14 cellular contexts compared by ENCODE assay signal in the genomic region with DNA sequence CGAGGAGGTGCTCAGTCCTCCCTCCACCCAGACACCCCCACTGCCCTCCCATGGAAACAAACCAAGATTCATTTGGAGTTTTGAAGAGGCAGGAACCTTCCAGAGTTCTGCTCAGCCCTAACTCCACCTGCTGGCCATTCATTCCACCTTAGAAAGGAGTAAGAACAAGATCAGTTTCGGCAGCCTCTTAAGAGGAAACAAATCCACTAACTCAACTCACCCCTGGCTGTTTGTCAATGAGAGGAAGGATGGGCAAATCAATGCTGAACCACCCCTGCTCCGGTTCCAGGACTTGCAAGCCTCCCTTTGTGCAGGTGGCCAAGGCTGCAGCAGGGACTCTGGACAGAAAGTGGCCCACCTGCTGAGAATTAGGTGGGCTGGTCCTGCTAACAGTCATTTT. TPM values are rescaled to one million over a fixed set of nuclear protein-coding genes. Genes with fewer than 3 reads are reported as not detected.
DNase-seq lines count a peak whose midpoint lies in the region; ATAC-seq, FAIRE-seq and TF ChIP-seq lines count a peak whose summit lies in the region.
"Had no signal": no experiment of that assay in that cellular context is flagged by ENCODE, and none has a peak within 500 bp of the region (broad histone marks: within the 10 kb centered on the region; RNA-seq: fewer than 3 reads in every experiment).

No MANE protein-coding gene starts in this region.

- TF ChIP-seq EP300 in Ishikawa (IDR thresholded peaks at IDR 0.05; ENCODE audit: borderline replicate concordance), result no peak
- TF ChIP-seq EP300 in upper lobe of left lung (IDR thresholded peaks at IDR 0.05), result no peak

- DNase-seq in Calu3 (peak; percentile 22), astrocyte (ENCODE audit: low read depth) (no peak), left lobe of liver (ENCODE audit: low spot score) (no peak), kidney glomerular epithelial cell (lab: John Stamatoyannopoulos, UW) (no peak), CD1c-positive myeloid dendritic cell (ENCODE audit: extremely low spot score) (no peak), upper lobe of left lung (no peak)
- no peak for DNase-seq in effector memory CD4-positive, alpha-beta T cell
- DNase-seq: activated T-cell treated with anti-CD3 and anti-CD28 coated beads, Interleukin-2, amount 50 U/mL, for 24 hours; CD8-positive, alpha-beta memory T cell; foreskin fibroblast; KG1; NCI-H524 treated with DMSO at 0.1 percent for 48 hours; T-helper 17 cell had no signal

- no peaks in the 10 kb centered on the region for H4K20me1 ChIP-seq in astrocyte (ENCODE audit: insufficient read depth, low read length)

- BruUV-seq in Calu3 (replicated peaks; lab: Mats Ljungman, UMichigan), result no TSS peak

- no peak for FAIRE-seq in astrocyte (lab: Jason Lieb, UNC)

- peak; percentile 57 for ATAC-seq in left lobe of liver
- no peak for ATAC-seq in upper lobe of left lung (ENCODE audit: low FRiP score in 2 of 2)
- ATAC-seq: T-helper 17 cell had no signal

- H3K27ac ChIP-seq in astrocyte (ENCODE audit: low read depth, low read length) (no peak overlapping the region), upper lobe of left lung (no peak overlapping the region)
- no peak overlapping the region for H3K27ac ChIP-seq in effector memory CD4-positive, alpha-beta T cell (ENCODE audit: insufficient read depth, low read length, poor library complexity, severe bottlenecking)

- no peaks in the 10 kb centered on the region for H3K4me1 Mint-ChIP-seq in Calu3 (ENCODE audit: low read depth, unreplicated experiment)
- peaks cover 20% of the 10 kb centered on the region for H3K4me1 Mint-ChIP-seq in astrocyte (ENCODE audit: low read depth, unreplicated experiment)
- H3K4me1 Mint-ChIP-seq: CD8-positive, alpha-beta memory T cell; T-helper 17 cell had no signal

- no peaks in the 10 kb centered on the region for H3K9me3 ChIP-seq in astrocyte (ENCODE audit: insufficient read depth, low read depth, low read length)
- H3K9me3 ChIP-seq in effector memory CD4-positive, alpha-beta T cell (ENCODE audit: control insufficient read depth, low read length), result no peaks in the 10 kb centered on the region
- H3K9me3 ChIP-seq in upper lobe of left lung, result no peaks in the 10 kb centered on the region

- H3K27me3 Mint-ChIP-seq in Calu3 (ENCODE audit: unreplicated experiment), result peaks cover 79% of the 10 kb centered on the region
- H3K27me3 Mint-ChIP-seq in astrocyte (ENCODE audit: low read depth, unreplicated experiment), result peaks cover 15% of the 10 kb centered on the region

- H3K27ac Mint-ChIP-seq in Calu3 (ENCODE audit: unreplicated experiment) (no peak overlapping the region), astrocyte (ENCODE audit: unreplicated experiment) (no peak overlapping the region)
- H3K27ac Mint-ChIP-seq: activated T-cell treated with anti-CD3 and anti-CD28 coated beads, Interleukin-2, amount 50 U/mL, for 24 hours; CD8-positive, alpha-beta memory T cell; T-helper 17 cell had no signal

- H3K4me2 ChIP-seq in astrocyte (ENCODE audit: low read length), result no peak overlapping the region

- H3K36me3 Mint-ChIP-seq in Calu3 (ENCODE audit: insufficient read depth, unreplicated experiment) (no peaks in the 10 kb centered on the region), astrocyte (ENCODE audit: low read depth, unreplicated experiment) (peaks cover 25% of the 10 kb centered on the region)
- H3K36me3 Mint-ChIP-seq: CD8-positive, alpha-beta memory T cell had no signal

- no peak overlapping the region for H3K4me3 Mint-ChIP-seq in Calu3 (ENCODE audit: low read depth, unreplicated experiment)
- peak overlapping the region; percentile 50 for H3K4me3 Mint-ChIP-seq in astrocyte (ENCODE audit: unreplicated experiment)
- H3K4me3 Mint-ChIP-seq: activated T-cell treated with anti-CD3 and anti-CD28 coated beads, Interleukin-2, amount 50 U/mL, for 24 hours; CD8-positive, alpha-beta memory T cell; T-helper 17 cell had no signal

- H3K27me3 ChIP-seq in astrocyte (ENCODE audit: insufficient read depth, low read length) (peaks cover 4% of the 10 kb centered on the region), upper lobe of left lung (no peaks in the 10 kb centered on the region)
- H3K27me3 ChIP-seq in effector memory CD4-positive, alpha-beta T cell (replicated peaks; ENCODE audit: control insufficient read depth, insufficient read depth, low read length, poor library complexity, severe bottlenecking), result no peaks in the 10 kb centered on the region

- no peak overlapping the region for H2AFZ ChIP-seq in astrocyte (ENCODE audit: low read depth, low read length)

- no peak for TF ChIP-seq POLR2A in upper lobe of left lung (IDR thresholded peaks at IDR 0.05)

- intact Hi-C loops in Calu3 (cut with micrococcal nuclease; ENCODE audit: unreplicated experiment), result no loop called here

- no peak overlapping the region for H3K4me3 ChIP-seq in astrocyte (ENCODE audit: insufficient read depth, low read depth, low read length)
- no peak overlapping the region for H3K4me3 ChIP-seq in effector memory CD4-positive, alpha-beta T cell (ENCODE audit: insufficient read depth, low read depth, low read length, poor library complexity, severe bottlenecking)
- no peak overlapping the region for H3K4me3 ChIP-seq in upper lobe of left lung

- 71 to 85% methylated on average over 3 of the region's 3 CpGs for WGBS in upper lobe of left lung, 2 donors

- H3K9me3 Mint-ChIP-seq in Calu3 (ENCODE audit: low read depth, unreplicated experiment), result no peaks in the 10 kb centered on the region
- peaks cover 3% of the 10 kb centered on the region for H3K9me3 Mint-ChIP-seq in astrocyte (ENCODE audit: unreplicated experiment)
- H3K9me3 Mint-ChIP-seq: activated T-cell treated with anti-CD3 and anti-CD28 coated beads, Interleukin-2, amount 50 U/mL, for 24 hours had no signal

- H3K4me1 ChIP-seq in astrocyte (ENCODE audit: insufficient read depth, low read length), result peaks cover 4% of the 10 kb centered on the region
- H3K4me1 ChIP-seq in effector memory CD4-positive, alpha-beta T cell (ENCODE audit: control insufficient read depth, insufficient read depth, low read length, poor library complexity, severe bottlenecking), result no peaks in the 10 kb centered on the region
- no peaks in the 10 kb centered on the region for H3K4me1 ChIP-seq in upper lobe of left lung

- TF ChIP-seq CTCF in Calu3 (IDR thresholded peaks at IDR 0.05; ENCODE audit: unreplicated experiment) (no peak), astrocyte (IDR thresholded peaks at IDR 0.05; ENCODE audit: insufficient read depth, low read depth, low read length) (peak; percentile 4), upper lobe of left lung (IDR thresholded peaks at IDR 0.05) (no peak)

- no peaks in the 10 kb centered on the region for H3K79me2 ChIP-seq in astrocyte (ENCODE audit: insufficient read depth, low read length)

- no peaks in the 10 kb centered on the region for H3K36me3 ChIP-seq in astrocyte (ENCODE audit: insufficient read depth, low read length)
- no peaks in the 10 kb centered on the region for H3K36me3 ChIP-seq in effector memory CD4-positive, alpha-beta T cell (ENCODE audit: control insufficient read depth, insufficient read depth, low read length)
- H3K36me3 ChIP-seq in upper lobe of left lung, result no peaks in the 10 kb centered on the region

- TF ChIP-seq RAD21 in Ishikawa (IDR thresholded peaks at IDR 0.05; ENCODE audit: low read depth), result peak; percentile 51; the same call in 1 of the 2 replicates

- no peak overlapping the region for H3K9ac ChIP-seq in astrocyte (ENCODE audit: low read length)

- CTCF ChIA-PET in Calu3 (lab: Charles Lee), result no interaction called here

TF ChIP-seq in Ishikawa, 13 proteins besides CTCF, POLR2A, EP300 and RAD21:
- TF ChIP-seq TCF12 (IDR thresholded peaks at IDR 0.05; ENCODE audit: low read depth) (0 out of 2 replicates have a peak, but pooled peaks have one; percentile 26), ZBTB7A (IDR thresholded peaks at IDR 0.05; ENCODE audit: low read depth) (no peak)

RNA-seq across cellular contexts. Expression of a gene that starts 26.2 kb away (rescaled TPM):
- total RNA-seq in Calu3 (2022) (not detected in 2 replicates), astrocyte (25.8 and 52.1 TPM in 2 replicates), left lobe of liver (5.3 TPM), upper lobe of left lung (10 to 100 TPM in 1 of 6 donors, 1 to 10 TPM in 4, under 1 TPM in 1; 0.98 to 13.1 (median 5.7) TPM)
- total RNA-seq: CD8-positive, alpha-beta memory T cell had no signal
